Comparison of ENCODE assay signal across 8 cellular contexts in the genomic region with DNA sequence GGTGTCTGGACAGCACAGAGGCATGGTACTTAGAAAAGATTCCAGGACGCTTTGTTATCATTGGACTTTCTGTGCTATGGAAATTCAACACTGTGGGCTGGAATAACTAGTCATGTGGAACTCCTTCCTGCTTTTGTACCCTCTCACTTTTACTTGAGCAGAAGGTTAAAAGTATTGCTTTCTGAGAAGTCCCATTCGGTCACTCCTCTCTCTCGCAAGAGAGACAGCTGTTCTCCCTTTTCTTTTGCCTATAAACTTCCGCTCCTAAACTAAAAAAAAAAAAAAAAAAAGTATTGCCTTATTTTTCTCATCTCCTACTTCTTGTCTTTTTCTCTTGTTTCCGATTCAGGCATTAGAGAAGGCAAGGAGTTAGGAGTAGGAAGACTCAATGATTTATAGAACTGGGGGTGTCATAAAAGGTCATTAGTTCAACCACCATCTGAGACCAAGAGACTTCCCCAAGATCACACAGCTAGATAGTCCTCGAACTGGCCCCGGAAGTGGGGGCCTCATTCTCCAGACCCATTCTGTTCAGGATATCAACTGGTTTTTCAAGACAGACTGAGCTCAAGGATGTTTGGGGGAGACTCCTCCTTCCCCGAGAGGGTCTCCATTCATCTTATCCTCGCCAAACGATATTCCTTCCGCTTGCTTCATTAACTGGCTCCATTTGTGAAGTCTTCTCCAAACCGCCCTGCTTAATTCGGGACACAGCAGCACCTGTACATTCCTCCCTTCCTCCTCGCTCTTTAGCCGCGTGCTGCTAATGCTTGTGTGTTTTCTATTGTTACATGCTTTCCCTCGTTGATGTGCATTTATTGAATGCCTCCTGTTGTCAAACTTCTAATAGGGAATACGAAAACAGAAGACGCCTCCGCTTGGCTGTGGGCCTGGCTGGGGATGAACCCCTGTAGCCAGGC. TPM values are rescaled to one million over a fixed set of nuclear protein-coding genes. Genes with fewer than 3 reads are reported as not detected.
DNase-seq lines count a peak whose midpoint lies in the region; ATAC-seq and TF ChIP-seq lines count a peak whose summit lies in the region.

No MANE protein-coding gene starts in this region.

- no peak overlapping the region for H3K14ac ChIP-seq in neuronal stem cell (ENCODE audit: low read length)

- H4K8ac ChIP-seq in neuronal stem cell (ENCODE audit: low read depth, low read length) = no peak overlapping the region

- no peaks in the 10 kb centered on the region for H3K27me3 ChIP-seq in neuronal stem cell (ENCODE audit: control insufficient read depth in 3 of 3, insufficient read depth in 3 of 3, low read depth in 1 of 3, low read length in 3 of 3)

- H3K27me3 Mint-ChIP-seq in T-helper 17 cell = no peaks in the 10 kb centered on the region

- TF ChIP-seq CTCF in C4-2B (conservative IDR thresholded peaks at IDR 0.05) (no peak), fibroblast of mammary gland (conservative IDR thresholded peaks at IDR 0.05; ENCODE audit: control insufficient read depth, insufficient read depth, low read depth, low read length) (no peak)

- peak overlapping the region; percentile 83 for H2AFZ ChIP-seq in neuronal stem cell (ENCODE audit: low read length)

- H3K9ac ChIP-seq in neuronal stem cell (ENCODE audit: low read depth, low read length, poor library complexity) = peak overlapping the region; percentile 94

- H3K36me3 Mint-ChIP-seq in T-helper 17 cell (ENCODE audit: low read depth) = no peaks in the 10 kb centered on the region

- H4K91ac ChIP-seq in neuronal stem cell (ENCODE audit: low read depth, low read length, poor library complexity) = no peak overlapping the region

- H3K79me1 ChIP-seq in neuronal stem cell (ENCODE audit: low read depth, low read length) = no peaks in the 10 kb centered on the region

- no peak overlapping the region for H2BK120ac ChIP-seq in neuronal stem cell (ENCODE audit: low read depth, low read length)

- H3K4me3 ChIP-seq in fibroblast of mammary gland (ENCODE audit: control insufficient read depth, low read depth, low read length) (peak overlapping the region; percentile 60), neuronal stem cell (ENCODE audit: low read length in 2 of 2) (peak overlapping the region; percentile 69 to 86)

- no peaks in the 10 kb centered on the region for H3K9me3 ChIP-seq in T-helper 17 cell (ENCODE audit: control insufficient read depth, low read length, poor library complexity, severe bottlenecking)
- H3K9me3 ChIP-seq in neuronal stem cell (replicated peaks in 1 of 2; ENCODE audit: control insufficient read depth in 2 of 2, insufficient read depth in 1 of 2, low read depth in 1 of 2, low read length in 2 of 2) = peaks cover 2 to 9% of the 10 kb centered on the region in 2 donors

- peaks cover 27% of the 10 kb centered on the region for H3K4me1 Mint-ChIP-seq in T-helper 17 cell

- H3K4me1 ChIP-seq in neuronal stem cell (ENCODE audit: control insufficient read depth in 2 of 2, insufficient read depth in 1 of 2, low read depth in 1 of 2, low read length in 2 of 2) = peaks cover 14 to 18% of the 10 kb centered on the region in 2 donors

- peak overlapping the region; percentile 47 for H2BK5ac ChIP-seq in neuronal stem cell (ENCODE audit: low read length)

- peak overlapping the region; percentile 24 for H3K27ac Mint-ChIP-seq in T-helper 17 cell

- peak overlapping the region; percentile 96 for H3K23ac ChIP-seq in neuronal stem cell (ENCODE audit: low read depth, low read length, poor library complexity)

- no peak overlapping the region for H2BK12ac ChIP-seq in neuronal stem cell (ENCODE audit: low read length)

- DNase-seq in HK-2 (ENCODE audit: unreplicated experiment) (peak; percentile 51), T-helper 17 cell (no peak), fibroblast of mammary gland (ENCODE audit: low read depth) (no peak), neuronal stem cell (ENCODE audit: low spot score) (peak; percentile 51), GDM1 (lab: John Stamatoyannopoulos, UW) (no peak), NCI-H1092 treated with DMSO at 0.1 percent for 48 hours (lab: John Stamatoyannopoulos, UW) (no peak)

- peak overlapping the region; percentile 97 for H2BK15ac ChIP-seq in neuronal stem cell (ENCODE audit: low read length)

- ATAC-seq in GM18519 (IDR thresholded peaks at IDR 0.05; ENCODE audit: low FRiP score, unreplicated experiment) = peak; percentile 13
- no peak for ATAC-seq in T-helper 17 cell

- H3K27ac ChIP-seq in C4-2B = peak overlapping the region; percentile 79
- H3K27ac ChIP-seq in neuronal stem cell (replicated peaks; ENCODE audit: low read length) = peak overlapping the region; percentile 82

- no peaks in the 10 kb centered on the region for H3K36me3 ChIP-seq in neuronal stem cell (replicated peaks in 1 of 2; ENCODE audit: control insufficient read depth in 2 of 2, insufficient read depth in 2 of 2, low read length in 2 of 2)

- no CpG with 5 or more reads among the region's 20 CpGs for WGBS in neuronal stem cell (ENCODE audit: extremely low coverage in 2 of 2, insufficient read length in 2 of 2, insufficient replicate concordance in 1 of 2), 2 donors

- H3K4me2 ChIP-seq in neuronal stem cell (ENCODE audit: insufficient read depth, low read length, poor library complexity, severe bottlenecking) = peak overlapping the region; percentile 79

- peak overlapping the region; percentile 10 for H3K4ac ChIP-seq in neuronal stem cell (ENCODE audit: low read length)

- peak overlapping the region; percentile 98 for H3K18ac ChIP-seq in neuronal stem cell (ENCODE audit: low read length)

- peak overlapping the region; percentile 94 for H3K4me3 Mint-ChIP-seq in T-helper 17 cell

- H2AK5ac ChIP-seq in neuronal stem cell (ENCODE audit: low read depth, low read length) = no peak overlapping the region

RNA-seq across cellular contexts. Expression of a gene that starts 1.0 kb away (rescaled TPM):
- 10 to 100 TPM; 10.4 to 11.9 TPM for total RNA-seq in T-helper 17 cell
- 92.2 TPM for polyA plus RNA-seq in neuronal stem cell (2013, experiment 1 of 2)
- 93.5 TPM for polyA plus RNA-seq in neuronal stem cell (2013, experiment 2 of 2)

Comparison
In these comparisons a context has a peak if more than half of its experiments do, and no peak if none do; other contexts are left out.
1. DNase-seq: peak in HK-2 (single experiment) and neuronal stem cell (single experiment); none in T-helper 17 cell (0 of 3), fibroblast of mammary gland (single experiment), GDM1 (single experiment) and NCI-H1092 treated with DMSO at 0.1 percent for 48 hours (single experiment).